ENCODE assay signal across 1 cellular context in genomic region chr14:61466905-61467280, GRCh38.
TF ChIP-seq lines count a peak whose summit lies in the region.

No MANE protein-coding gene starts in this region.

TF ChIP-seq in IMR-90, 13 proteins besides CTCF, POLR2A, EP300 and RAD21 (continued from another document):
- no peak for TF ChIP-seq RCOR1 (IDR thresholded peaks at IDR 0.05; ENCODE audit: insufficient replicate concordance, low read length)
- no peak for TF ChIP-seq MAFK (IDR thresholded peaks at IDR 0.05; ENCODE audit: low read depth, low read length)
- TF ChIP-seq NFE2L2 (IDR thresholded peaks at IDR 0.05; ENCODE audit: low read depth, low read length): no peak
- no peak for TF ChIP-seq BHLHE40 (IDR thresholded peaks at IDR 0.05; ENCODE audit: low read depth, low read length)
- TF ChIP-seq MAZ (IDR thresholded peaks at IDR 0.05; ENCODE audit: borderline replicate concordance, low read depth, low read length): no peak
- TF ChIP-seq RFX5 (IDR thresholded peaks at IDR 0.05; ENCODE audit: low read depth, low read length): no peak
